Comparison of ENCODE assay signal across 8 cellular contexts in the genomic region with DNA sequence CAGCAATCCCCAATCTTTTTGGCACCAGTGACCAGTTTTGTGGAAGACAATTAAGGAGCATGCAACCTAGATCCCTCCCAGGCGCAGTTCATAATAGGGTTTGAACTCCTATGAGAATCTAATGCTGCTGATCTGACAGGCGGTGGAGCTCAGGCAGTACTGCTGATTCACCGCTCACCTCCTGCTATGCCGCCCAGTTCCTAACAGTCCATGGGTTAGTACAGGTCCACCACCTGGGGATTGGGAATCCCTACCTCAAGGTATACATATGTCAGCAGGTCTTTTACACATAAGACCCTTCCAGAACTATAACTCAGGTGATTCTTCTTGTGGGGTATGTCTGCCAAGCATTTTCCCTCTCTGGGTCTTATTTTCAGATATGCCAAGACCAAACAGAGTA.
"Had no signal": no experiment of that assay in that cellular context is flagged by ENCODE, and none has a peak within 500 bp of the region (broad histone marks: within the 10 kb centered on the region; RNA-seq: fewer than 3 reads in every experiment).

No MANE protein-coding gene starts in this region.

- H3K4me3 ChIP-seq: HAP-1 had no signal

- ATAC-seq: HCT116 had no signal

- H3K4me2 ChIP-seq: KMS-11 had no signal

- H3K9me3 ChIP-seq: HAP-1 had no signal

- H3K27ac ChIP-seq: KMS-11 had no signal

- H3K4me1 ChIP-seq: HAP-1 had no signal

- DNase-seq: GOT3, H7, IMR-90, KBM-7 had no signal

- H3K9ac ChIP-seq: KMS-11 had no signal

- H3K36me3 ChIP-seq: HAP-1 had no signal

- FAIRE-seq: HTR-8/SVneo had no signal
